Comparison of ENCODE assay signal across 9 cellular contexts in the genomic region with DNA sequence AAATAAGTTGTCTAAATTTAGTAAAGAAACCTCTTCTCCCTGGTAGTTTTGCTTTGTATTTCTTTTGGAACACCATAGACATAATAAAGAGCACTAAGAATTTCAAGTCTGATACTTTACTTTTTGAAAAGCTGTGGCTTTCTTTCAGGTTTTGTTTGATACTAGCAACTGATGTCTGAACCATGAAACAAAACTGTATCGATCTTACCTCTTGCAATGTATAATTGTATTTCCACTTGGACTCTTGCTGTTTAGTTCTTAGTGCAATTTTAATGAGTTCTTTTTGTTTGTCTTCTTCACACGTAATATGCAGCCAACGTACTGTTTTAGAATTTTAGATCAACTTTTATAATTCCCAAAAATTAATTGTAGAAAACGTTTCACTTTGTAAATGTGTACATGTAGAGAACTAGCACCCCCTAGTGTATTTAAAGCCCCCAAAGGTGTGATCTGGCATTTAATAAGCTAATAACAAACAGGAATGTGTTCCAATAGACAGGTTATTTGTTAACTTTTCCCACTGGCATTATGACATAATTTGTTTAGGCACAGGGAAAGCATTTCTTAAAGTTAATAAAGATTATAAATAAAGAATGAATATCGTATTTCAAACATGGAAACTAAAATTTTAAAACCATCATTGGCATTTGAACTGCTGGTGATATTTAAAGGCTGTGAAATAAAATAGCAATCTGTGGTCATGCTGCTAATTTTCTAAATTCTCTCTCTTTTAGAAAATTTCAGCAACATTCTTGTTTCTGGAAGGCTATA.
A peak's percentile ranks its signal among the peaks of the same experiment; 100 is the strongest.
DNase-seq lines count a peak whose midpoint lies in the region; ATAC-seq and TF ChIP-seq lines count a peak whose summit lies in the region.
"Had no signal": no experiment of that assay in that cellular context is flagged by ENCODE, and none has a peak within 500 bp of the region (broad histone marks: within the 10 kb centered on the region; RNA-seq: fewer than 3 reads in every experiment).

No MANE protein-coding gene starts in this region.

- no peak for ATAC-seq in activated CD8-positive, alpha-beta memory T cell treated with anti-CD3 and anti-CD28 coated beads, Interleukin-2, amount 10 ng/mL, durations not matched to agents 7 days and 5 days
- ATAC-seq in HG02759 (IDR thresholded peaks at IDR 0.05; ENCODE audit: unreplicated experiment) (no peak), GM18858 (IDR thresholded peaks at IDR 0.05; ENCODE audit: unreplicated experiment) (no peak)
- ATAC-seq: activated CD4-positive, CD25-positive, alpha-beta regulatory T cell treated with anti-CD3 and anti-CD28 coated beads, Interleukin-2, amount 50 U/mL, for 24 hours had no signal

- no peaks in the 10 kb centered on the region for H3K36me3 Mint-ChIP-seq in progenitor cell of endocrine pancreas (ENCODE audit: insufficient read depth)
- H3K36me3 Mint-ChIP-seq in activated CD8-positive, alpha-beta memory T cell treated with anti-CD3 and anti-CD28 coated beads, Interleukin-2, amount 10 ng/mL, durations not matched to agents 7 days and 5 days: no peaks in the 10 kb centered on the region

- peak; percentile 7 for DNase-seq in NCI-H1694 (lab: John Stamatoyannopoulos, UW)
- DNase-seq in cardiac fibroblast (ENCODE audit: low read depth in 2 of 2): peak; percentile 1 to 6
- no peak for DNase-seq in progenitor cell of endocrine pancreas (ENCODE audit: low spot score, unreplicated experiment)
- DNase-seq in activated CD8-positive, alpha-beta memory T cell treated with anti-CD3 and anti-CD28 coated beads, Interleukin-2, amount 10 ng/mL, durations not matched to agents 7 days and 5 days: no peak
- DNase-seq: NK-92 treated with Interleukin-12 subunit alpha and Interleukin-12 subunit beta, amount 100 ng/mL, for 24 hours had no signal

- no peak overlapping the region for H3K4me3 Mint-ChIP-seq in progenitor cell of endocrine pancreas (ENCODE audit: low read depth)
- H3K4me3 Mint-ChIP-seq in activated CD8-positive, alpha-beta memory T cell treated with anti-CD3 and anti-CD28 coated beads, Interleukin-2, amount 10 ng/mL, durations not matched to agents 7 days and 5 days: no peak overlapping the region

- H3K27ac Mint-ChIP-seq in progenitor cell of endocrine pancreas: no peak overlapping the region
- H3K27ac Mint-ChIP-seq in activated CD8-positive, alpha-beta memory T cell treated with anti-CD3 and anti-CD28 coated beads, Interleukin-2, amount 10 ng/mL, durations not matched to agents 7 days and 5 days: no peak overlapping the region

- TF ChIP-seq CTCF in GM12873 (IDR thresholded peaks at IDR 0.05; ENCODE audit: insufficient read depth, low read depth, low read length, missing control alignments): peak; percentile 8
- TF ChIP-seq CTCF in cardiac fibroblast (IDR thresholded peaks at IDR 0.05; ENCODE audit: low read depth, low read length): no peak
- TF ChIP-seq CTCF in progenitor cell of endocrine pancreas (IDR thresholded peaks at IDR 0.05; ENCODE audit: unreplicated experiment): peak; percentile 59

- H3K9me3 Mint-ChIP-seq in progenitor cell of endocrine pancreas (ENCODE audit: low read depth): no peaks in the 10 kb centered on the region
- H3K9me3 Mint-ChIP-seq in activated CD8-positive, alpha-beta memory T cell treated with anti-CD3 and anti-CD28 coated beads, Interleukin-2, amount 10 ng/mL, durations not matched to agents 7 days and 5 days (ENCODE audit: low read depth): no peaks in the 10 kb centered on the region

- CTCF ChIA-PET in activated CD8-positive, alpha-beta memory T cell treated with anti-CD3 and anti-CD28 coated beads, Interleukin-2, amount 10 ng/mL, durations not matched to agents 7 days and 5 days (lab: Charles Lee): no interaction called here

- no peak overlapping the region for H3K4me3 ChIP-seq in cardiac fibroblast (replicated peaks in 1 of 2; ENCODE audit: low read depth in 2 of 2, low read length in 2 of 2)

- peaks cover 7% of the 10 kb centered on the region for H3K27me3 Mint-ChIP-seq in progenitor cell of endocrine pancreas
- peaks cover 3% of the 10 kb centered on the region for H3K27me3 Mint-ChIP-seq in activated CD8-positive, alpha-beta memory T cell treated with anti-CD3 and anti-CD28 coated beads, Interleukin-2, amount 10 ng/mL, durations not matched to agents 7 days and 5 days

- no peaks in the 10 kb centered on the region for H3K4me1 Mint-ChIP-seq in progenitor cell of endocrine pancreas (ENCODE audit: low read depth)
- no peaks in the 10 kb centered on the region for H3K4me1 Mint-ChIP-seq in activated CD8-positive, alpha-beta memory T cell treated with anti-CD3 and anti-CD28 coated beads, Interleukin-2, amount 10 ng/mL, durations not matched to agents 7 days and 5 days

Comparison
In these comparisons a context has a peak if more than half of its experiments do, and no peak if none do; other contexts are left out.
1. DNase-seq: peak in NCI-H1694 (single experiment) and cardiac fibroblast (2 of 2); none in progenitor cell of endocrine pancreas (single experiment) and activated CD8-positive, alpha-beta memory T cell treated with anti-CD3 and anti-CD28 coated beads, Interleukin-2, amount 10 ng/mL, durations not matched to agents 7 days and 5 days (single experiment).